In genomic region chr7:20796565-20796964, GRCh38 we compare ENCODE assay signal across 12 cellular contexts. TPM values are rescaled to one million over a fixed set of nuclear protein-coding genes. Genes with fewer than 3 reads are reported as not detected.
A peak's percentile ranks its signal among the peaks of the same experiment; 100 is the strongest.
DNase-seq lines count a peak whose midpoint lies in the region; ATAC-seq and TF ChIP-seq lines count a peak whose summit lies in the region.
"Had no signal": no experiment of that assay in that cellular context is flagged by ENCODE, and none has a peak within 500 bp of the region (broad histone marks: within the 10 kb centered on the region; RNA-seq: fewer than 3 reads in every experiment).

No MANE protein-coding gene starts in this region.

- H3K4me3 Mint-ChIP-seq in activated T-helper 17 cell treated with anti-CD3 and anti-CD28 coated beads, Interleukin-2, amount 50 U/mL, for 72 hours: peak overlapping the region; percentile 81
- H3K4me3 Mint-ChIP-seq in nephron: peak overlapping the region in 2 of 3 experiments; percentile 23 to 41

- H3K27ac Mint-ChIP-seq in activated T-helper 17 cell treated with anti-CD3 and anti-CD28 coated beads, Interleukin-2, amount 50 U/mL, for 72 hours: no peak overlapping the region
- H3K27ac Mint-ChIP-seq in nephron: no peak overlapping the region

- H3K27me3 Mint-ChIP-seq in activated T-helper 17 cell treated with anti-CD3 and anti-CD28 coated beads, Interleukin-2, amount 50 U/mL, for 72 hours: peaks cover 53% of the 10 kb centered on the region
- H3K27me3 Mint-ChIP-seq in nephron (ENCODE audit: low read depth): peaks cover 87% of the 10 kb centered on the region

- ATAC-seq in HG03378 (IDR thresholded peaks at IDR 0.05; ENCODE audit: unreplicated experiment) (peak; percentile 39), HG03439 (IDR thresholded peaks at IDR 0.05; ENCODE audit: unreplicated experiment) (no peak)
- no peak for ATAC-seq in activated T-helper 17 cell treated with anti-CD3 and anti-CD28 coated beads, Interleukin-2, amount 50 U/mL, for 72 hours (replicated peaks)
- ATAC-seq: sciatic nerve had no signal

- H3K36me3 Mint-ChIP-seq in activated T-helper 17 cell treated with anti-CD3 and anti-CD28 coated beads, Interleukin-2, amount 50 U/mL, for 72 hours (ENCODE audit: low read depth): peaks cover 7% of the 10 kb centered on the region
- no peaks in the 10 kb centered on the region for H3K36me3 Mint-ChIP-seq in nephron (ENCODE audit: low read depth)

- H3K4me3 ChIP-seq in GM12865 (ENCODE audit: low read depth, low read length): peak overlapping the region; percentile 25; the same call in 1 of the 2 replicates

- DNase-seq in GM12865 (ENCODE audit: low read depth): peak; percentile 19
- DNase-seq in activated T-cell treated with anti-CD3 and anti-CD28 coated beads, Interleukin-2, amount 50 U/mL, for 1 hour: no peak
- no peak for DNase-seq in stimulated activated naive CD4-positive, alpha-beta T cell treated with Interleukin-2 at 50 U/mL for 16 hours (lab: John Stamatoyannopoulos, UW)
- DNase-seq: activated T-cell treated with anti-CD3 and anti-CD28 coated beads for 4 hours, kidney had no signal

- no peaks in the 10 kb centered on the region for H3K4me1 Mint-ChIP-seq in activated T-helper 17 cell treated with anti-CD3 and anti-CD28 coated beads, Interleukin-2, amount 50 U/mL, for 72 hours
- H3K4me1 Mint-ChIP-seq in nephron: peaks cover 12% of the 10 kb centered on the region

- H3K9me3 Mint-ChIP-seq in activated T-helper 17 cell treated with anti-CD3 and anti-CD28 coated beads, Interleukin-2, amount 50 U/mL, for 72 hours: peaks cover 6% of the 10 kb centered on the region
- peaks cover 3% of the 10 kb centered on the region for H3K9me3 Mint-ChIP-seq in nephron

- TF ChIP-seq CTCF in GM12865 (IDR thresholded peaks at IDR 0.05; ENCODE audit: insufficient read depth, low read depth, low read length, missing control alignments) (no peak), nephron (IDR thresholded peaks at IDR 0.05; ENCODE audit: unreplicated experiment in 3 of 3) (no peak)

RNA-seq across cellular contexts. Expression of gene SP8, which starts 9.9 kb away (rescaled TPM):
- not detected for total RNA-seq in activated T-helper 17 cell treated with anti-CD3 and anti-CD28 coated beads, Interleukin-2, amount 50 U/mL, for 72 hours
- total RNA-seq: ascending aorta, kidney, sciatic nerve, subcutaneous adipose tissue had no signal
